19 cellular contexts compared by ENCODE assay signal in genomic region chr11:75549370-75549958, GRCh38. TPM values are rescaled to one million over a fixed set of nuclear protein-coding genes. Genes with fewer than 3 reads are reported as not detected.
A peak's percentile ranks its signal among the peaks of the same experiment; 100 is the strongest.
DNase-seq lines count a peak whose midpoint lies in the region; ATAC-seq and TF ChIP-seq lines count a peak whose summit lies in the region.
"Had no signal": no experiment of that assay in that cellular context is flagged by ENCODE, and none has a peak within 500 bp of the region (broad histone marks: within the 10 kb centered on the region; RNA-seq: fewer than 3 reads in every experiment).

No MANE protein-coding gene starts in this region.

- ATAC-seq in HG03045 (IDR thresholded peaks at IDR 0.05; ENCODE audit: unreplicated experiment), result no peak
- ATAC-seq in GM18870 (IDR thresholded peaks at IDR 0.05; ENCODE audit: unreplicated experiment), result no peak

- no peak for TF ChIP-seq CTCF in neural crest cell (conservative IDR thresholded peaks at IDR 0.05)

- CTCF ChIA-PET in activated naive CD4-positive, alpha-beta T cell treated with anti-CD3 and anti-CD28 coated beads for 36 hours (lab: Charles Lee), result interaction anchor here (0.8 to 2.3 kb wide), 4 partner anchors 10 to 150 kb away, joined by 3 to 15 read pairs (median 3); no protein-coding TSS in a partner anchor
- CTCF ChIA-PET in activated naive CD4-positive, alpha-beta T cell treated with anti-CD3 and anti-CD28 coated beads, Interleukin-2, amount 10 ng/mL, durations not matched to agents 7 days and 5 days (lab: Charles Lee), result interaction anchor here (1.0 to 2.0 kb wide), 3 partner anchors 16 to 26 kb away, joined by 4 to 13 read pairs (median 4); no protein-coding TSS in a partner anchor

- H3K9me3 Mint-ChIP-seq in activated naive CD4-positive, alpha-beta T cell treated with anti-CD3 and anti-CD28 coated beads for 36 hours, result no peaks in the 10 kb centered on the region
- H3K9me3 Mint-ChIP-seq in activated naive CD4-positive, alpha-beta T cell treated with anti-CD3 and anti-CD28 coated beads, Interleukin-2, amount 10 ng/mL, durations not matched to agents 7 days and 5 days, result no peaks in the 10 kb centered on the region
- no peaks in the 10 kb centered on the region for H3K9me3 Mint-ChIP-seq in activated naive CD8-positive, alpha-beta T cell treated with anti-CD3 and anti-CD28 coated beads for 36 hours
- H3K9me3 Mint-ChIP-seq in neural crest cell, result no peaks in the 10 kb centered on the region
- H3K9me3 Mint-ChIP-seq: CD4-positive, CD25-positive, alpha-beta regulatory T cell had no signal

- no peaks in the 10 kb centered on the region for H3K36me3 Mint-ChIP-seq in activated naive CD4-positive, alpha-beta T cell treated with anti-CD3 and anti-CD28 coated beads for 36 hours (ENCODE audit: low read depth)
- H3K36me3 Mint-ChIP-seq in activated naive CD4-positive, alpha-beta T cell treated with anti-CD3 and anti-CD28 coated beads, Interleukin-2, amount 10 ng/mL, durations not matched to agents 7 days and 5 days, result no peaks in the 10 kb centered on the region
- no peaks in the 10 kb centered on the region for H3K36me3 Mint-ChIP-seq in activated naive CD8-positive, alpha-beta T cell treated with anti-CD3 and anti-CD28 coated beads for 36 hours
- H3K36me3 Mint-ChIP-seq in neural crest cell (ENCODE audit: low read depth), result no peaks in the 10 kb centered on the region
- H3K36me3 Mint-ChIP-seq: CD4-positive, CD25-positive, alpha-beta regulatory T cell had no signal

- no peak overlapping the region for H3K4me3 Mint-ChIP-seq in activated naive CD4-positive, alpha-beta T cell treated with anti-CD3 and anti-CD28 coated beads for 36 hours
- H3K4me3 Mint-ChIP-seq in activated naive CD4-positive, alpha-beta T cell treated with anti-CD3 and anti-CD28 coated beads, Interleukin-2, amount 10 ng/mL, durations not matched to agents 7 days and 5 days, result no peak overlapping the region
- no peak overlapping the region for H3K4me3 Mint-ChIP-seq in activated naive CD8-positive, alpha-beta T cell treated with anti-CD3 and anti-CD28 coated beads for 36 hours
- H3K4me3 Mint-ChIP-seq in neural crest cell, result no peak overlapping the region

- DNase-seq in activated naive CD4-positive, alpha-beta T cell treated with anti-CD3 and anti-CD28 coated beads for 36 hours, result no peak
- DNase-seq in activated naive CD4-positive, alpha-beta T cell treated with anti-CD3 and anti-CD28 coated beads, Interleukin-2, amount 10 ng/mL, durations not matched to agents 7 days and 5 days, result no peak
- peak; percentile 41 for DNase-seq in LHCN-M2 (ENCODE audit: low read depth)
- no peak for DNase-seq in activated naive CD8-positive, alpha-beta T cell treated with anti-CD3 and anti-CD28 coated beads for 36 hours
- no peak for DNase-seq in neural crest cell (ENCODE audit: low read depth, low spot score)
- DNase-seq: DMS79, GM23248, MM.1S, NCI-H1048, NCI-H1417 treated with DMSO at 0.1 percent for 48 hours, NCI-H187, NCI-H446 treated with DMSO at 0.1 percent for 48 hours, NCI-H526 treated with DMSO at 0.1 percent for 48 hours, PC-9, RPMI8226, SHP77 had no signal

- no peaks in the 10 kb centered on the region for H3K27me3 Mint-ChIP-seq in activated naive CD4-positive, alpha-beta T cell treated with anti-CD3 and anti-CD28 coated beads for 36 hours (ENCODE audit: low read depth)
- H3K27me3 Mint-ChIP-seq in activated naive CD4-positive, alpha-beta T cell treated with anti-CD3 and anti-CD28 coated beads, Interleukin-2, amount 10 ng/mL, durations not matched to agents 7 days and 5 days, result peaks cover 32% of the 10 kb centered on the region
- peaks cover 3% of the 10 kb centered on the region for H3K27me3 Mint-ChIP-seq in activated naive CD8-positive, alpha-beta T cell treated with anti-CD3 and anti-CD28 coated beads for 36 hours
- no peaks in the 10 kb centered on the region for H3K27me3 Mint-ChIP-seq in neural crest cell (ENCODE audit: low read depth)

- peaks cover 8% of the 10 kb centered on the region for H3K4me1 Mint-ChIP-seq in activated naive CD4-positive, alpha-beta T cell treated with anti-CD3 and anti-CD28 coated beads for 36 hours (ENCODE audit: low read depth)
- peaks cover 2% of the 10 kb centered on the region for H3K4me1 Mint-ChIP-seq in activated naive CD4-positive, alpha-beta T cell treated with anti-CD3 and anti-CD28 coated beads, Interleukin-2, amount 10 ng/mL, durations not matched to agents 7 days and 5 days
- peaks cover 3% of the 10 kb centered on the region for H3K4me1 Mint-ChIP-seq in activated naive CD8-positive, alpha-beta T cell treated with anti-CD3 and anti-CD28 coated beads for 36 hours
- peaks cover 27% of the 10 kb centered on the region for H3K4me1 Mint-ChIP-seq in neural crest cell

- H3K27ac Mint-ChIP-seq in activated naive CD4-positive, alpha-beta T cell treated with anti-CD3 and anti-CD28 coated beads for 36 hours, result peak overlapping the region; percentile 46
- H3K27ac Mint-ChIP-seq in activated naive CD4-positive, alpha-beta T cell treated with anti-CD3 and anti-CD28 coated beads, Interleukin-2, amount 10 ng/mL, durations not matched to agents 7 days and 5 days, result no peak overlapping the region
- H3K27ac Mint-ChIP-seq in activated naive CD8-positive, alpha-beta T cell treated with anti-CD3 and anti-CD28 coated beads for 36 hours, result peak overlapping the region; percentile 30
- H3K27ac Mint-ChIP-seq in neural crest cell (ENCODE audit: unreplicated experiment), result peak overlapping the region; percentile 47

- intact Hi-C loops in activated naive CD4-positive, alpha-beta T cell treated with anti-CD3 and anti-CD28 coated beads for 36 hours (cut with micrococcal nuclease), result loop anchor here (2.0 to 10.0 kb wide), 2 partner anchors 155 to 219 kb away; partner anchors contain the start of gene DGAT2

RNA-seq across cellular contexts. Expression of gene SERPINH1, which starts 12.6 kb away (rescaled TPM):
- 10 to 100 TPM; 13.9 to 15.4 TPM for total RNA-seq in activated naive CD4-positive, alpha-beta T cell treated with anti-CD3 and anti-CD28 coated beads for 36 hours
- total RNA-seq in LHCN-M2 (2014; rRNA removed), result 419 and 495 TPM in 2 replicates
- polyA plus RNA-seq in LHCN-M2 (2012), result 383 TPM
- total RNA-seq in activated naive CD8-positive, alpha-beta T cell treated with anti-CD3 and anti-CD28 coated beads for 36 hours, result 10 to 100 TPM; 18.9 to 19.4 TPM
- 179 and 191 TPM in 2 replicates for total RNA-seq in neural crest cell

RNA-seq across cellular contexts. Expression of gene GDPD5, which starts 23.7 kb away (rescaled TPM):
- 10 to 100 TPM; 13.3 to 13.5 TPM for total RNA-seq in activated naive CD4-positive, alpha-beta T cell treated with anti-CD3 and anti-CD28 coated beads for 36 hours
- total RNA-seq in LHCN-M2 (2014; rRNA removed) (1.3 and 1.6 TPM in 2 replicates), neural crest cell (13.3 and 15.4 TPM in 2 replicates)
- polyA plus RNA-seq in LHCN-M2 (2012), result 7.8 TPM
- 1 to 10 TPM; 5.9 to 6.6 TPM for total RNA-seq in activated naive CD8-positive, alpha-beta T cell treated with anti-CD3 and anti-CD28 coated beads for 36 hours
